ENCODE assay signal across 8 cellular contexts in genomic region chr17:1829579-1830257, GRCh38. TPM values are rescaled to one million over a fixed set of nuclear protein-coding genes. Genes with fewer than 3 reads are reported as not detected.
DNase-seq lines count a peak whose midpoint lies in the region; ATAC-seq and TF ChIP-seq lines count a peak whose summit lies in the region.

RPA1 (plus strand) TSS chr17:1830005; CDS start chr17:1830094, 89 bp downstream.
SMYD4 (minus strand) TSS chr17:1829902; CDS start chr17:1827994, 1,908 bp downstream.

- peaks cover 22% of the 10 kb centered on the region for H3K4me1 Mint-ChIP-seq in Caco-2 (ENCODE audit: low read depth, unreplicated experiment)

- H3K9me3 ChIP-seq in Caco-2 (no peaks in the 10 kb centered on the region), OCI-LY3 (ENCODE audit: insufficient read depth, low read length) (no peaks in the 10 kb centered on the region), mucosa of descending colon (no peaks in the 10 kb centered on the region)

- H3K36me3 ChIP-seq in Caco-2 (ENCODE audit: control insufficient read depth, insufficient read depth, low read length) (no peaks in the 10 kb centered on the region; the same call in 1 of the 2 replicates), OCI-LY3 (replicated peaks; ENCODE audit: low read depth, low read length) (peaks cover 14% of the 10 kb centered on the region), mucosa of descending colon (ENCODE audit: low read depth) (no peaks in the 10 kb centered on the region)

- peak within 1 kb of the TSS; percentile 67 for H3K27ac Mint-ChIP-seq in Caco-2 (ENCODE audit: unreplicated experiment)

- H3K4me3 ChIP-seq in Caco-2 (ENCODE audit: low read depth, low read length) (peak within 1 kb of the TSS; percentile 97), OCI-LY3 (ENCODE audit: low read length) (peak within 1 kb of the TSS; percentile 95), mucosa of descending colon (peak within 1 kb of the TSS; percentile 61)

- H3K27me3 Mint-ChIP-seq in Caco-2 (ENCODE audit: insufficient read depth, unreplicated experiment), result no peaks in the 10 kb centered on the region

- POLR2A ChIA-PET in Caco-2 (lab: Charles Lee), result interaction anchor here (0.9 to 2.0 kb wide), 3 partner anchors 19 to 113 kb away, joined by 4 to 14 read pairs (median 8); no protein-coding TSS in a partner anchor

- no peaks in the 10 kb centered on the region for H3K9me3 Mint-ChIP-seq in Caco-2 (ENCODE audit: unreplicated experiment)

- H3K27me3 ChIP-seq in Caco-2 (replicated peaks; ENCODE audit: control insufficient read depth, insufficient read depth, low read length) (no peaks in the 10 kb centered on the region), OCI-LY3 (ENCODE audit: low read depth, low read length) (no peaks in the 10 kb centered on the region)

- peak within 1 kb of the TSS; percentile 46 for H3K27ac ChIP-seq in OCI-LY3 (ENCODE audit: low read length)
- peak within 1 kb of the TSS; percentile 45 for H3K27ac ChIP-seq in epithelial cell of prostate

- 0 out of 2 replicates have a peak, but pooled peaks cover under 1% of the 10 kb centered on the region for H4K20me1 ChIP-seq in OCI-LY3 (ENCODE audit: insufficient read depth, low read length)

- peak within 1 kb of the TSS; percentile 94 for H3K4me2 ChIP-seq in OCI-LY3 (ENCODE audit: low read length)

- TF ChIP-seq CTCF in Caco-2 (IDR thresholded peaks at IDR 0.05; ENCODE audit: insufficient read depth in 1 of 2, low read depth in 1 of 2, low read length in 1 of 2, severe bottlenecking in 1 of 2, unreplicated experiment in 1 of 2) (no peak), GM20000 (IDR thresholded peaks at IDR 0.05; ENCODE audit: extremely low read depth, missing control alignments) (no peak), OCI-LY3 (IDR thresholded peaks at IDR 0.05; ENCODE audit: low read depth, low read length) (no peak), mucosa of descending colon (IDR thresholded peaks at IDR 0.05) (no peak)

- peak within 1 kb of the TSS; percentile 56 for H2AFZ ChIP-seq in OCI-LY3 (ENCODE audit: low read depth, low read length)

- intact Hi-C loops in Caco-2 (cut with micrococcal nuclease; ENCODE audit: unreplicated experiment), result no loop called here
- intact Hi-C loops in mucosa of descending colon (cut with DNase I, micrococcal nuclease), result no loop called here

- peak; percentile 100 for ATAC-seq in mucosa of descending colon

- H3K9ac ChIP-seq in OCI-LY3 (ENCODE audit: low read length), result peak within 1 kb of the TSS; percentile 74

- peak within 1 kb of the TSS; percentile 96 for H3K4me3 Mint-ChIP-seq in Caco-2 (ENCODE audit: unreplicated experiment)

- CTCF ChIA-PET in Caco-2 (lab: Charles Lee), result interaction anchor here (0.5 to 0.8 kb wide), 3 partner anchors 116 to 480 kb away, joined by 3 to 4 read pairs (median 4); no protein-coding TSS in a partner anchor

- peaks cover 37% of the 10 kb centered on the region for H3K36me3 Mint-ChIP-seq in Caco-2 (ENCODE audit: insufficient read depth, unreplicated experiment)

- H3K4me1 ChIP-seq in Caco-2 (no peaks in the 10 kb centered on the region), OCI-LY3 (ENCODE audit: low read length) (peaks cover 30% of the 10 kb centered on the region), mucosa of descending colon (ENCODE audit: low read depth) (peaks cover 13% of the 10 kb centered on the region)

- peaks cover 54% of the 10 kb centered on the region for H3K79me2 ChIP-seq in OCI-LY3 (ENCODE audit: low read length)

- DNase-seq in Caco-2, result peak; percentile 86 to 94
- DNase-seq in GM20000 (ENCODE audit: low spot score), result peak; percentile 98
- DNase-seq in HS-5 (ENCODE audit: low read depth), result peak; percentile 40
- peak; percentile 78 for DNase-seq in activated T-cell treated with anti-CD3 and anti-CD28 coated beads for 1 hour (ENCODE audit: low read depth)
- peak; percentile 34 for DNase-seq in epithelial cell of prostate (ENCODE audit: low read depth, low spot score)
- DNase-seq in mucosa of descending colon, result peak; percentile 88 to 92 (median 92)
- DNase-seq in stimulated activated CD8-positive, alpha-beta memory T cell treated with anti-CD3 and anti-CD28 coated beads, Interleukin-2, amount 100 ng/mL, for 48 hours (ENCODE audit: low read depth in 2 of 2), result peak; percentile 83

- BruUV-seq in Caco-2 (replicated peaks; lab: Mats Ljungman, UMichigan), result no TSS peak

RNA-seq across cellular contexts. Expression of gene RPA1, which starts in this region (rescaled TPM):
- total RNA-seq in Caco-2 (2022) (147 and 167 TPM in 2 replicates), mucosa of descending colon (10 to 100 TPM; 52.3 to 77.4 (median 75.5) TPM)

RNA-seq across cellular contexts. Expression of gene SMYD4, which starts in this region (rescaled TPM):
- 26.2 and 32.1 TPM in 2 replicates for total RNA-seq in Caco-2 (2022)
- 10 to 100 TPM in 2 of 3 donors, 1 to 10 TPM in 1; 9.8 to 19.4 (median 10.7) TPM for total RNA-seq in mucosa of descending colon

Comparison
In these comparisons a context has a peak if more than half of its experiments do, and no peak if none do; other contexts are left out.
1. Peak in every context shown above with its lines: DNase-seq, ATAC-seq, H3K4me3 ChIP-seq and H3K27ac ChIP-seq.
2. DNase-seq: peak in every context shown above with its lines; median percentile 98 in GM20000; 92 in mucosa of descending colon; 90 in Caco-2; 83 in stimulated activated CD8-positive, alpha-beta memory T cell treated with anti-CD3 and anti-CD28 coated beads, Interleukin-2, amount 100 ng/mL, for 48 hours; 78 in activated T-cell treated with anti-CD3 and anti-CD28 coated beads for 1 hour; 40 in HS-5; 34 in epithelial cell of prostate.